8 cellular contexts compared by ENCODE assay signal in the genomic region with DNA sequence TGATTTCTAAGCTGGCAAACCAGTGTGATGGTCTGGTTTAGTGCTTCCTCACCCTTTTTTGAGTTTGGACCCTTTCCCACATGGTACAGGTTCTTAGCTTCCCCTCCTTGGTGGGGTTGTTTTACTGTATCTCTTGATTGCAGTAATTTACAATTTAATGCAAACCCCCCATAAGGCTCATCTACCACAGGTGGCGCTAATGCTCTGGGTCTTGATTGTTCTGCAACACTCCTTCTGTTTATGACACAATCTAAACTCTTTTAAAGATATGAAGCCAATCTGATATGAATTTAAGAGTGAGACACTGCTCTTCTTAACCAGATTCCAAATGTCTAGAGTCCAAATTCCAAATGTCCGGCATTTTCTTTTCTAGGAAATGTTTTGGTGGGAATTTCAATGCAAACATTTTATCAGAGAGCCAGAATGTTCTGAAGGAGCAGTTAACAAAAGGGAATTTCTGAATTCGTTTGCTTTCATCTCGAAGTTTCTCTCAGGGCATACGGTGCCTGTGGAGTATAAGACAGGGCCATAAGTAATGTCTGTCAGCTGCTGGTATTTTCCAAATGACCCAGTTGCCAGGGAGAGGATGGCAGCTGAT.
DNase-seq lines count a peak whose midpoint lies in the region; ATAC-seq and TF ChIP-seq lines count a peak whose summit lies in the region.

No MANE protein-coding gene starts in this region.

- H3K4me3 ChIP-seq in H7 (ENCODE audit: insufficient read depth, low read depth, low read length) = no peak overlapping the region
- H3K4me3 ChIP-seq in RWPE2 (ENCODE audit: severe bottlenecking) = no peak overlapping the region
- no peak overlapping the region for H3K4me3 ChIP-seq in cardiac fibroblast (replicated peaks in 1 of 2; ENCODE audit: low read depth in 2 of 2, low read length in 2 of 2)

- H3K27ac Mint-ChIP-seq in CD4-positive, alpha-beta T cell = no peak overlapping the region
- peak overlapping the region; percentile 45 to 81 for H3K27ac Mint-ChIP-seq in natural killer cell
- no peak overlapping the region for H3K27ac Mint-ChIP-seq in stimulated activated memory B cell treated with anti-CD40 and anti-IgM and Interleukin-4, amounts not matched to agents 10 μg/mL and 1 μg/mL and 100 μg/mL, for 72 hours

- POLR2A ChIA-PET in CD4-positive, alpha-beta T cell (lab: Charles Lee) = no interaction called here

- H3K4me1 Mint-ChIP-seq in CD4-positive, alpha-beta T cell (ENCODE audit: low read depth) = peaks cover 5% of the 10 kb centered on the region
- peaks cover 20 to 21% of the 10 kb centered on the region in 2 donors for H3K4me1 Mint-ChIP-seq in natural killer cell
- peaks cover 16% of the 10 kb centered on the region for H3K4me1 Mint-ChIP-seq in stimulated activated memory B cell treated with anti-CD40 and anti-IgM and Interleukin-4, amounts not matched to agents 10 μg/mL and 1 μg/mL and 100 μg/mL, for 72 hours

- H3K36me3 Mint-ChIP-seq in CD4-positive, alpha-beta T cell (ENCODE audit: low read depth) = peaks cover 34% of the 10 kb centered on the region
- peaks cover 24% of the 10 kb centered on the region for H3K36me3 Mint-ChIP-seq in natural killer cell
- H3K36me3 Mint-ChIP-seq in stimulated activated memory B cell treated with anti-CD40 and anti-IgM and Interleukin-4, amounts not matched to agents 10 μg/mL and 1 μg/mL and 100 μg/mL, for 72 hours = peaks cover 9% of the 10 kb centered on the region

- DNase-seq in CD4-positive, alpha-beta T cell = peak in 6 of 10 experiments; percentile 14 to 44 (median 28)
- peak; percentile 55 for DNase-seq in H7
- no peak for DNase-seq in RWPE2 (ENCODE audit: low spot score)
- peak; percentile 70 to 83 for DNase-seq in cardiac fibroblast (ENCODE audit: low read depth in 2 of 2)
- DNase-seq in natural killer cell = no peak

- CTCF ChIA-PET in CD4-positive, alpha-beta T cell (lab: Charles Lee) = interaction anchor here (0.7 to 0.8 kb wide), 4 partner anchors 14 to 984 kb away, joined by 3 to 4 read pairs (median 3); no protein-coding TSS in a partner anchor

- H3K27me3 Mint-ChIP-seq in CD4-positive, alpha-beta T cell = no peaks in the 10 kb centered on the region
- H3K27me3 Mint-ChIP-seq in natural killer cell (ENCODE audit: low read depth in 2 of 2) = no peaks in the 10 kb centered on the region
- no peaks in the 10 kb centered on the region for H3K27me3 Mint-ChIP-seq in stimulated activated memory B cell treated with anti-CD40 and anti-IgM and Interleukin-4, amounts not matched to agents 10 μg/mL and 1 μg/mL and 100 μg/mL, for 72 hours

- intact Hi-C loops in CD4-positive, alpha-beta T cell (cut with DNase I, micrococcal nuclease) = loop anchor here (5.0 kb wide), 2 partner anchors 595 to 810 kb away; no protein-coding TSS in a partner anchor
- intact Hi-C loops in natural killer cell (cut with micrococcal nuclease) = no loop called here

- no peak overlapping the region for H3K4me3 Mint-ChIP-seq in CD4-positive, alpha-beta T cell
- H3K4me3 Mint-ChIP-seq in natural killer cell = no peak overlapping the region
- no peak overlapping the region for H3K4me3 Mint-ChIP-seq in stimulated activated memory B cell treated with anti-CD40 and anti-IgM and Interleukin-4, amounts not matched to agents 10 μg/mL and 1 μg/mL and 100 μg/mL, for 72 hours

- H3K9me3 ChIP-seq in CD4-positive, alpha-beta T cell (ENCODE audit: control insufficient read depth, low read length) = no peaks in the 10 kb centered on the region
- no peaks in the 10 kb centered on the region for H3K9me3 ChIP-seq in RWPE2 (ENCODE audit: severe bottlenecking)

- ATAC-seq in CD4-positive, alpha-beta T cell (ENCODE audit: poor library complexity) = peak; percentile 34
- ATAC-seq in RWPE2 (ENCODE audit: low read depth) (no peak), natural killer cell (peak; percentile 76 to 77 (median 77)), GM18502 (IDR thresholded peaks at IDR 0.05; ENCODE audit: poor library complexity, unreplicated experiment) (no peak), GM18868 (IDR thresholded peaks at IDR 0.05; ENCODE audit: unreplicated experiment) (no peak)
- ATAC-seq in stimulated activated memory B cell treated with anti-CD40 and anti-IgM and Interleukin-4, amounts not matched to agents 10 μg/mL and 1 μg/mL and 100 μg/mL, for 72 hours = no peak

- no peaks in the 10 kb centered on the region for H3K9me3 Mint-ChIP-seq in CD4-positive, alpha-beta T cell
- no peaks in the 10 kb centered on the region for H3K9me3 Mint-ChIP-seq in natural killer cell
- peaks cover 8% of the 10 kb centered on the region for H3K9me3 Mint-ChIP-seq in stimulated activated memory B cell treated with anti-CD40 and anti-IgM and Interleukin-4, amounts not matched to agents 10 μg/mL and 1 μg/mL and 100 μg/mL, for 72 hours

- H3K36me3 ChIP-seq in H7 (replicated peaks; ENCODE audit: control insufficient read depth, insufficient read depth, low read length) = no peaks in the 10 kb centered on the region
- peaks cover 5% of the 10 kb centered on the region; the same call in 1 of the 2 replicates for H3K36me3 ChIP-seq in RWPE2 (ENCODE audit: low read depth)

- no peaks in the 10 kb centered on the region for H3K4me1 ChIP-seq in RWPE2 (ENCODE audit: insufficient read depth, poor library complexity, severe bottlenecking)

- H3K27me3 ChIP-seq in CD4-positive, alpha-beta T cell (ENCODE audit: control insufficient read depth, insufficient read depth, low read length) = no peaks in the 10 kb centered on the region
- H3K27me3 ChIP-seq in H7 (ENCODE audit: control insufficient read depth, insufficient read depth, low read length) = no peaks in the 10 kb centered on the region
- H3K27me3 ChIP-seq in RWPE2 (ENCODE audit: insufficient read depth, poor library complexity, severe bottlenecking) = no peaks in the 10 kb centered on the region

- H3K27ac ChIP-seq in CD4-positive, alpha-beta T cell (ENCODE audit: low read depth, low read length) = no peak overlapping the region
- H3K27ac ChIP-seq in RWPE2 (ENCODE audit: poor library complexity, severe bottlenecking) = no peak overlapping the region

- peak; percentile 17 for TF ChIP-seq CTCF in CD4-positive, alpha-beta T cell (IDR thresholded peaks at IDR 0.05)
- peak; percentile 66 for TF ChIP-seq CTCF in RWPE2 (IDR thresholded peaks at IDR 0.05; ENCODE audit: poor library complexity, severe bottlenecking)
- peak; percentile 76 for TF ChIP-seq CTCF in cardiac fibroblast (IDR thresholded peaks at IDR 0.05; ENCODE audit: low read depth, low read length)
- TF ChIP-seq CTCF in natural killer cell (IDR thresholded peaks at IDR 0.05) = peak; percentile 59

Comparison
In these comparisons a context has a peak if more than half of its experiments do, and no peak if none do; other contexts are left out.
1. ATAC-seq: peak in CD4-positive, alpha-beta T cell (single experiment) and natural killer cell (3 of 3); none in RWPE2 (single experiment), stimulated activated memory B cell treated with anti-CD40 and anti-IgM and Interleukin-4, amounts not matched to agents 10 μg/mL and 1 μg/mL and 100 μg/mL, for 72 hours (single experiment), GM18502 (single experiment) and GM18868 (single experiment).
2. DNase-seq: peak in CD4-positive, alpha-beta T cell (6 of 10), H7 (single experiment) and cardiac fibroblast (2 of 2); none in RWPE2 (single experiment) and natural killer cell (single experiment).
3. H3K27ac Mint-ChIP-seq: peak in natural killer cell (2 of 2); none in CD4-positive, alpha-beta T cell (single experiment) and stimulated activated memory B cell treated with anti-CD40 and anti-IgM and Interleukin-4, amounts not matched to agents 10 μg/mL and 1 μg/mL and 100 μg/mL, for 72 hours (single experiment).
4. CTCF ChIP-seq: peak in every context shown above with its lines; median percentile 76 in cardiac fibroblast; 66 in RWPE2; 59 in natural killer cell; 17 in CD4-positive, alpha-beta T cell.